ENCODE assay signal across 1 cellular context in genomic region chr19:7926727-7927604, GRCh38.
TF ChIP-seq lines count a peak whose summit lies in the region.

No MANE protein-coding gene starts in this region.

TF ChIP-seq in H1, 55 proteins besides CTCF, POLR2A, EP300 and RAD21:
- TF ChIP-seq YY1 (IDR thresholded peaks at IDR 0.05; ENCODE audit: low read depth, low read length), result no peak
- TF ChIP-seq ATF3 (IDR thresholded peaks at IDR 0.05; ENCODE audit: insufficient read depth, low read depth, low read length), result no peak
- no peak for TF ChIP-seq CTBP2 (IDR thresholded peaks at IDR 0.05; ENCODE audit: borderline replicate concordance, insufficient read depth, insufficient read length, low read length)
- no peak for TF ChIP-seq SP2 (IDR thresholded peaks at IDR 0.05; ENCODE audit: low read length)
